Comparison of ENCODE assay signal across 24 cellular contexts in genomic region chr14:93700928-93701327, GRCh38.
A peak's percentile ranks its signal among the peaks of the same experiment; 100 is the strongest.
DNase-seq lines count a peak whose midpoint lies in the region; ATAC-seq, FAIRE-seq and TF ChIP-seq lines count a peak whose summit lies in the region.
"Had no signal": no experiment of that assay in that cellular context is flagged by ENCODE, and none has a peak within 500 bp of the region (broad histone marks: within the 10 kb centered on the region; RNA-seq: fewer than 3 reads in every experiment).

No MANE protein-coding gene starts in this region.

- no peak overlapping the region for H3K14ac ChIP-seq in H1 (ENCODE audit: insufficient read length)

- H4K20me1 ChIP-seq in GM23338 (replicated peaks; ENCODE audit: insufficient read depth) (no peaks in the 10 kb centered on the region), H1 (replicated peaks in 1 of 2; ENCODE audit: control insufficient read depth in 1 of 2, insufficient read depth in 2 of 2, low read length in 2 of 2) (no peaks in the 10 kb centered on the region)
- H4K20me1 ChIP-seq: BLaER1 treated with 17β-estradiol and CSF1 and Interleukin-3, amounts not matched to agents 10 nM and 100 nM had no signal

- no peak for TF ChIP-seq EP300 in Ishikawa (IDR thresholded peaks at IDR 0.05; ENCODE audit: borderline replicate concordance)
- TF ChIP-seq EP300 in H1 (IDR thresholded peaks at IDR 0.05; ENCODE audit: borderline replicate concordance in 1 of 2, low read depth in 2 of 2, low read length in 2 of 2): no peak

- peaks cover 7% of the 10 kb centered on the region for H3K27me3 Mint-ChIP-seq in GM23338 (ENCODE audit: insufficient read depth, low read depth, poor library complexity)

- H3K27me3 ChIP-seq in GM23338 (ENCODE audit: insufficient read depth) (no peaks in the 10 kb centered on the region), H1 (replicated peaks in 1 of 4; ENCODE audit: control insufficient read depth in 3 of 4, extremely low read depth in 1 of 4, insufficient read depth in 3 of 4, low read length in 3 of 4) (no peaks in the 10 kb centered on the region)
- H3K27me3 ChIP-seq: BLaER1 treated with 17β-estradiol and CSF1 and Interleukin-3, amounts not matched to agents 10 nM and 100 nM had no signal

- H3K36me3 ChIP-seq in GM23338 (ENCODE audit: insufficient read depth) (no peaks in the 10 kb centered on the region), H1 (ENCODE audit: control insufficient read depth in 2 of 4, insufficient read depth in 4 of 4, low read length in 3 of 4) (peaks cover 0 to 3% (median 0%) of the 10 kb centered on the region in 4 experiments; a peak in 1 of 8 replicates)
- H3K36me3 ChIP-seq: BLaER1 treated with 17β-estradiol and CSF1 and Interleukin-3, amounts not matched to agents 10 nM and 100 nM had no signal

- ATAC-seq in GM23338 (peak; percentile 74), GM19455 (IDR thresholded peaks at IDR 0.05; ENCODE audit: unreplicated experiment) (no peak)
- ATAC-seq: A549; CD8-positive, alpha-beta T cell; GM12878 had no signal

- H3K4me3 Mint-ChIP-seq in GM23338: no peak overlapping the region
- H3K4me3 Mint-ChIP-seq: B cell; CD4-positive, alpha-beta T cell; CD8-positive, alpha-beta T cell had no signal

- no peak overlapping the region for H3K27ac Mint-ChIP-seq in GM23338
- H3K27ac Mint-ChIP-seq: B cell; CD4-positive, alpha-beta T cell; CD8-positive, alpha-beta T cell had no signal

- no peaks in the 10 kb centered on the region for H3K79me1 ChIP-seq in H1 (ENCODE audit: low read depth, low read length)

- H3K4me1 ChIP-seq in GM23338 (ENCODE audit: insufficient read depth): no peaks in the 10 kb centered on the region
- H3K4me1 ChIP-seq in H1 (replicated peaks in 1 of 4; ENCODE audit: control insufficient read depth in 3 of 4, insufficient read depth in 4 of 4, low read length in 3 of 4): no peaks in the 10 kb centered on the region
- H3K4me1 ChIP-seq: A549; BLaER1 treated with 17β-estradiol and CSF1 and Interleukin-3, amounts not matched to agents 10 nM and 100 nM had no signal

- H2BK15ac ChIP-seq in H1 (ENCODE audit: low read length): no peak overlapping the region

- H3K23ac ChIP-seq in H1 (ENCODE audit: insufficient read length): no peak overlapping the region

- H2AFZ ChIP-seq in GM23338 (no peak overlapping the region), H1 (ENCODE audit: low read length) (no peak overlapping the region)

- no peak overlapping the region for H3K18ac ChIP-seq in H1 (ENCODE audit: extremely low read depth, low read length)

- H2BK5ac ChIP-seq in H1 (ENCODE audit: low read depth, low read length): no peak overlapping the region

- H3K9me2 ChIP-seq in GM23338 (ENCODE audit: insufficient read depth): no peaks in the 10 kb centered on the region

- peaks cover 6% of the 10 kb centered on the region; the same call in 2 of the 3 replicates for H3K9me3 Mint-ChIP-seq in GM23338

- DNase-seq in GM23338 (ENCODE audit: low spot score) (no peak), H1 (ENCODE audit: low read depth in 1 of 2, low spot score in 2 of 2) (no peak), SHP77 treated with DMSO at 0.1 percent for 48 hours (lab: John Stamatoyannopoulos, UW) (no peak)
- no peak for DNase-seq in stimulated activated CD4-positive, alpha-beta T cell treated with anti-CD3 and anti-CD28 coated beads, Interleukin-2, amount 100 ng/mL, for 24 hours
- DNase-seq: AML-193; CD4-positive, alpha-beta T cell; CD8-positive, alpha-beta T cell; DMS 273 treated with DMSO at 0.1 percent for 48 hours; DMS153; DMS53; DMS79; DND-41; EL; GDM1 had no signal

- no peak overlapping the region for H3K9ac ChIP-seq in H1 (replicated peaks in 1 of 4; ENCODE audit: extremely low read depth in 1 of 4, low read depth in 3 of 4, low read length in 3 of 4)
- H3K9ac ChIP-seq: BLaER1 treated with 17β-estradiol and CSF1 and Interleukin-3, amounts not matched to agents 10 nM and 100 nM had no signal

- H3K4me1 Mint-ChIP-seq in GM23338: peaks cover 5% of the 10 kb centered on the region
- H3K4me1 Mint-ChIP-seq: B cell had no signal

- H3K23me2 ChIP-seq in H1 (ENCODE audit: low read depth, low read length): no peaks in the 10 kb centered on the region

- CTCF ChIA-PET in H1 (lab: Charles Lee; ENCODE audit: partially characterized antibody): interaction anchor here (1.3 to 2.2 kb wide), 3 partner anchors 14 to 69 kb away, joined by 3 to 9 read pairs (median 3); no protein-coding TSS in a partner anchor

- peaks cover 10% of the 10 kb centered on the region; the same call in 2 of the 3 replicates for H3K36me3 Mint-ChIP-seq in GM23338 (ENCODE audit: low read depth)
- H3K36me3 Mint-ChIP-seq: CD8-positive, alpha-beta T cell had no signal

- TF ChIP-seq RAD21 in Ishikawa (IDR thresholded peaks at IDR 0.05; ENCODE audit: low read depth) (no peak), H1 (IDR thresholded peaks at IDR 0.05 in 1 of 2, conservative IDR thresholded peaks at IDR 0.05 in 1 of 2; ENCODE audit: low read depth in 2 of 2, low read length in 2 of 2) (no peak)

- no peak overlapping the region for H2BK120ac ChIP-seq in H1 (replicated peaks; ENCODE audit: low read depth, low read length)

- POLR2A ChIA-PET in H1 (lab: Charles Lee; ENCODE audit: partially characterized antibody): interaction anchor here (2.1 kb wide), 1 partner anchor 12 kb away, joined by 7 read pairs; no protein-coding TSS in a partner anchor

- H3K9me3 ChIP-seq in H1 (ENCODE audit: insufficient read depth in 2 of 2, low read depth in 1 of 2, low read length in 1 of 2): peaks cover 2 to 4% of the 10 kb centered on the region in 2 experiments; a peak in 1 of 4 replicates

- H3K79me2 ChIP-seq in GM23338 (replicated peaks; ENCODE audit: insufficient read depth) (no peaks in the 10 kb centered on the region), H1 (ENCODE audit: control insufficient read depth in 1 of 2, insufficient read depth in 2 of 2, low read length in 2 of 2) (no peaks in the 10 kb centered on the region)

- no peaks in the 10 kb centered on the region for H3F3A ChIP-seq in GM23338 (replicated peaks; ENCODE audit: low read depth)

- H3K4me2 ChIP-seq in GM23338 (no peak overlapping the region), H1 (ENCODE audit: insufficient read depth in 1 of 2, low read depth in 2 of 2, low read length in 2 of 2) (no peak overlapping the region)
- H3K4me2 ChIP-seq: A549; BLaER1 treated with 17β-estradiol and CSF1 and Interleukin-3, amounts not matched to agents 10 nM and 100 nM had no signal

- H4K91ac ChIP-seq in H1 (replicated peaks; ENCODE audit: insufficient read length, low read length): no peak overlapping the region

- no peak overlapping the region for H3K4ac ChIP-seq in H1 (replicated peaks; ENCODE audit: insufficient read length, low read depth, low read length)

- H3K56ac ChIP-seq in H1 (replicated peaks; ENCODE audit: insufficient read length, low read depth, low read length): no peak overlapping the region

- H4K8ac ChIP-seq in H1 (ENCODE audit: extremely low read depth, insufficient read depth, low read length): no peak overlapping the region

- H2BK12ac ChIP-seq in H1 (ENCODE audit: low read depth, low read length): no peak overlapping the region

- no peak overlapping the region for H2BK20ac ChIP-seq in H1 (ENCODE audit: low read length)

- no peak overlapping the region for H2AK5ac ChIP-seq in H1 (ENCODE audit: low read depth, low read length)

- TF ChIP-seq POLR2A in H1 (IDR thresholded peaks at IDR 0.05; ENCODE audit: control extremely low read depth in 1 of 2, low read depth in 2 of 2, low read length in 2 of 2): no peak

- no peak overlapping the region for H4K5ac ChIP-seq in H1 (ENCODE audit: insufficient read length, low read depth, low read length)

- H3K27ac ChIP-seq in GM23338 (ENCODE audit: low read depth) (no peak overlapping the region), H1 (ENCODE audit: low read depth, low read length) (no peak overlapping the region)
- H3K27ac ChIP-seq: 22Rv1; A549; BLaER1 treated with 17β-estradiol and CSF1 and Interleukin-3, amounts not matched to agents 10 nM and 100 nM; C4-2B had no signal

- TF ChIP-seq CTCF in GM23338 (conservative IDR thresholded peaks at IDR 0.05; ENCODE audit: low read depth in 2 of 2): no peak
- TF ChIP-seq CTCF in H1 (IDR thresholded peaks at IDR 0.05; ENCODE audit: control extremely low read depth in 1 of 3, insufficient read depth in 1 of 3, low read depth in 1 of 3, low read length in 3 of 3): no peak

- H3K4me3 ChIP-seq in GM23338 (no peak overlapping the region), H1 (ENCODE audit: extremely low read depth in 1 of 4, insufficient read depth in 2 of 4, low read depth in 3 of 4, low read length in 4 of 4) (no peak overlapping the region)
- H3K4me3 ChIP-seq: A549; BLaER1 treated with 17β-estradiol and CSF1 and Interleukin-3, amounts not matched to agents 10 nM and 100 nM; GM12878 had no signal

- FAIRE-seq in H1 (lab: Jason Lieb, UNC): no peak
- FAIRE-seq: A549, GM12878, GM12892, GM18507 had no signal

TF ChIP-seq in GM23338, 12 proteins besides CTCF, POLR2A, EP300 and RAD21 (continues in another document):
- TF ChIP-seq NANOG (IDR thresholded peaks at IDR 0.05; ENCODE audit: borderline replicate concordance): no peak
- no peak for TF ChIP-seq POLR2AphosphoS5 (IDR thresholded peaks at IDR 0.05; ENCODE audit: low read depth)
- no peak for TF ChIP-seq EZH2 (IDR thresholded peaks at IDR 0.05; ENCODE audit: low read depth, unreplicated experiment)
- no peak for TF ChIP-seq STAT1 (IDR thresholded peaks at IDR 0.05; ENCODE audit: unreplicated experiment)
- TF ChIP-seq ZNF331 (CRISPR knock-in tag; IDR thresholded peaks at IDR 0.05; ENCODE audit: low read depth): no peak
- TF ChIP-seq CREB1 (CRISPR knock-in tag; IDR thresholded peaks at IDR 0.05; ENCODE audit: low read depth): no peak

TF ChIP-seq in Ishikawa, 13 proteins besides CTCF, POLR2A, EP300 and RAD21:
- TF ChIP-seq USF1 (IDR thresholded peaks at IDR 0.05): no peak
- TF ChIP-seq TEAD4 (IDR thresholded peaks at IDR 0.05): peak; percentile 60; the same call in 1 of the 2 replicates

TF ChIP-seq in H1, 55 proteins besides CTCF, POLR2A, EP300 and RAD21 (continues in another document):
- TF ChIP-seq FOSL1 (IDR thresholded peaks at IDR 0.05; ENCODE audit: insufficient read depth, low read depth, low read length) (no peak), BCL11A (IDR thresholded peaks at IDR 0.05; ENCODE audit: low read depth in 2 of 2, low read length in 2 of 2) (no peak), POLR2AphosphoS5 (IDR thresholded peaks at IDR 0.05; ENCODE audit: low read depth, low read length) (no peak), ATF2 (IDR thresholded peaks at IDR 0.05; ENCODE audit: low read length) (no peak), TEAD4 (IDR thresholded peaks at IDR 0.05; ENCODE audit: low read depth, low read length) (0 out of 2 replicates have a peak, but pooled peaks have one; percentile 29)
